ENCODE assay signal across 1 cellular context in genomic region chrX:17160971-17161370, GRCh38.
TF ChIP-seq lines count a peak whose summit lies in the region.

No MANE protein-coding gene starts in this region.

TF ChIP-seq in GM23338, 12 proteins besides CTCF, POLR2A, EP300 and RAD21 (continued from another document):
- TF ChIP-seq, protein P1, sequence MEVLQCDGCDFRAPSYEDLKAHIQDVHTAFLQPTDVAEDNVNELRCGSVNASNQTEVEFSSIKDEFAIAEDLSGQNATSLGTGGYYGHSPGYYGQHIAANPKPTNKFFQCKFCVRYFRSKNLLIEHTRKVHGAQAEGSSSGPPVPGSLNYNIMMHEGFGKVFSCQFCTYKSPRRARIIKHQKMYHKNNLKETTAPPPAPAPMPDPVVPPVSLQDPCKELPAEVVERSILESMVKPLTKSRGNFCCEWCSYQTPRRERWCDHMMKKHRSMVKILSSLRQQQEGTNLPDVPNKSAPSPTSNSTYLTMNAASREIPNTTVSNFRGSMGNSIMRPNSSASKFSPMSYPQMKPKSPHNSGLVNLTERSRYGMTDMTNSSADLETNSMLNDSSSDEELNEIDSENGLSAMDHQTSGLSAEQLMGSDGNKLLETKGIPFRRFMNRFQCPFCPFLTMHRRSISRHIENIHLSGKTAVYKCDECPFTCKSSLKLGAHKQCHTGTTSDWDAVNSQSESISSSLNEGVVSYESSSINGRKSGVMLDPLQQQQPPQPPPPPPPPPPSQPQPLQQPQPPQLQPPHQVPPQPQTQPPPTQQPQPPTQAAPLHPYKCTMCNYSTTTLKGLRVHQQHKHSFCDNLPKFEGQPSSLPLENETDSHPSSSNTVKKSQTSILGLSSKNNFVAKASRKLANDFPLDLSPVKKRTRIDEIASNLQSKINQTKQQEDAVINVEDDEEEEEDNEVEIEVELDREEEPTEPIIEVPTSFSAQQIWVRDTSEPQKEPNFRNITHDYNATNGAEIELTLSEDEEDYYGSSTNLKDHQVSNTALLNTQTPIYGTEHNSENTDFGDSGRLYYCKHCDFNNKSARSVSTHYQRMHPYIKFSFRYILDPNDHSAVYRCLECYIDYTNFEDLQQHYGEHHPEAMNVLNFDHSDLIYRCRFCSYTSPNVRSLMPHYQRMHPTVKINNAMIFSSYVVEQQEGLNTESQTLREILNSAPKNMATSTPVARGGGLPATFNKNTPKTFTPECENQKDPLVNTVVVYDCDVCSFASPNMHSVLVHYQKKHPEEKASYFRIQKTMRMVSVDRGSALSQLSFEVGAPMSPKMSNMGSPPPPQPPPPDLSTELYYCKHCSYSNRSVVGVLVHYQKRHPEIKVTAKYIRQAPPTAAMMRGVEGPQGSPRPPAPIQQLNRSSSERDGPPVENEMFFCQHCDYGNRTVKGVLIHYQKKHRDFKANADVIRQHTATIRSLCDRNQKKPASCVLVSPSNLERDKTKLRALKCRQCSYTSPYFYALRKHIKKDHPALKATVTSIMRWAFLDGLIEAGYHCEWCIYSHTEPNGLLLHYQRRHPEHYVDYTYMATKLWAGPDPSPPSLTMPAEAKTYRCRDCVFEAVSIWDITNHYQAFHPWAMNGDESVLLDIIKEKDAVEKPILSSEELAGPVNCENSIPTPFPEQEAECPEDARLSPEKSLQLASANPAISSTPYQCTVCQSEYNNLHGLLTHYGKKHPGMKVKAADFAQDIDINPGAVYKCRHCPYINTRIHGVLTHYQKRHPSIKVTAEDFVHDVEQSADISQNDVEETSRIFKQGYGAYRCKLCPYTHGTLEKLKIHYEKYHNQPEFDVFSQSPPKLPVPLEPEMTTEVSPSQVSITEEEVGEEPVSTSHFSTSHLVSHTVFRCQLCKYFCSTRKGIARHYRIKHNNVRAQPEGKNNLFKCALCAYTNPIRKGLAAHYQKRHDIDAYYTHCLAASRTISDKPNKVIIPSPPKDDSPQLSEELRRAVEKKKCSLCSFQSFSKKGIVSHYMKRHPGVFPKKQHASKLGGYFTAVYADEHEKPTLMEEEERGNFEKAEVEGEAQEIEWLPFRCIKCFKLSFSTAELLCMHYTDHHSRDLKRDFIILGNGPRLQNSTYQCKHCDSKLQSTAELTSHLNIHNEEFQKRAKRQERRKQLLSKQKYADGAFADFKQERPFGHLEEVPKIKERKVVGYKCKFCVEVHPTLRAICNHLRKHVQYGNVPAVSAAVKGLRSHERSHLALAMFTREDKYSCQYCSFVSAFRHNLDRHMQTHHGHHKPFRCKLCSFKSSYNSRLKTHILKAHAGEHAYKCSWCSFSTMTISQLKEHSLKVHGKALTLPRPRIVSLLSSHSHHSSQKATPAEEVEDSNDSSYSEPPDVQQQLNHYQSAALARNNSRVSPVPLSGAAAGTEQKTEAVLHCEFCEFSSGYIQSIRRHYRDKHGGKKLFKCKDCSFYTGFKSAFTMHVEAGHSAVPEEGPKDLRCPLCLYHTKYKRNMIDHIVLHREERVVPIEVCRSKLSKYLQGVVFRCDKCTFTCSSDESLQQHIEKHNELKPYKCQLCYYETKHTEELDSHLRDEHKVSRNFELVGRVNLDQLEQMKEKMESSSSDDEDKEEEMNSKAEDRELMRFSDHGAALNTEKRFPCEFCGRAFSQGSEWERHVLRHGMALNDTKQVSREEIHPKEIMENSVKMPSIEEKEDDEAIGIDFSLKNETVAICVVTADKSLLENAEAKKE (CRISPR knock-in tag; IDR thresholded peaks at IDR 0.05) = no peak
- TF ChIP-seq EZH2phosphoT487 (IDR thresholded peaks at IDR 0.05; ENCODE audit: unreplicated experiment) = no peak
- no peak for TF ChIP-seq NANOG (IDR thresholded peaks at IDR 0.05; ENCODE audit: borderline replicate concordance)
- no peak for TF ChIP-seq JUNB (IDR thresholded peaks at IDR 0.05; ENCODE audit: unreplicated experiment)
- TF ChIP-seq EZH2 (IDR thresholded peaks at IDR 0.05; ENCODE audit: low read depth, unreplicated experiment) = no peak
- no peak for TF ChIP-seq ETS1 (IDR thresholded peaks at IDR 0.05)
- TF ChIP-seq ZNF331 (CRISPR knock-in tag; IDR thresholded peaks at IDR 0.05; ENCODE audit: low read depth) = no peak
- TF ChIP-seq STAT1 (IDR thresholded peaks at IDR 0.05; ENCODE audit: unreplicated experiment) = no peak
- TF ChIP-seq POLR2AphosphoS5 (IDR thresholded peaks at IDR 0.05; ENCODE audit: low read depth) = no peak
- no peak for TF ChIP-seq ZNF114 (CRISPR knock-in tag; IDR thresholded peaks at IDR 0.05)
- TF ChIP-seq CREB1 (CRISPR knock-in tag; IDR thresholded peaks at IDR 0.05; ENCODE audit: low read depth) = no peak
